8 cellular contexts compared by ENCODE assay signal in the genomic region with DNA sequence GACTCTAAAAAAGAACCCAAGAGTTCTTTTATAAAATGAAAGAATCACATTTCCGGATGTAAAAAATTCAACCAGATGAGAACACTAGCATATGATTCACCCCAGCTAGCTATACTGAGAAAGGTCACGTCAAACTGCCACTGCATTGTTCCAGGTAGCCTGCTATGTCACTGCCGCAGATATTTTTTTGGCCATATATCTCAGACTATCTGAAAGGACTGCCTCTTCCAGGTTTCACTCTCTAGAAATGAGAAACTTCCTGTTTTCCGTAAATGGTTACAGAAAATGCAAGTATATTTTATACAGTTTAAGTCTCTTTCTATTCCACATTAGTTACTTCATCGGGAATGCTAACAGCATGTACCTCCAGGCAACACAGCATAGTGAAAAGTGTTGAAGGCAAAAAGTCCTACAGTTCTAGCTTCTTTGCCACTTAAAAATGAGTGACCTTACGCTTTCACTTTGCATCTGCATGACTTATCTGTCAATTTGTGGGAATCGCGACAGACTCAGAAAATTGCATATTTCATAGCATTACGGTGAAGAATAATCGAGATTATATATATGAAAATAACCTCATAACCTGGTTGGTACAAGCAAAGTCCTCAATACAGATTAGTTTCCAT.
A peak's percentile ranks its signal among the peaks of the same experiment; 100 is the strongest.
DNase-seq lines count a peak whose midpoint lies in the region; ATAC-seq and TF ChIP-seq lines count a peak whose summit lies in the region.

No MANE protein-coding gene starts in this region.

- peak; percentile 84 for ATAC-seq in HG03354 (IDR thresholded peaks at IDR 0.05; ENCODE audit: poor library complexity, severe bottlenecking, unreplicated experiment)

- no peak overlapping the region for H3K4me3 Mint-ChIP-seq in mesothelial cell of epicardium

- peaks cover 0 to 18% of the 10 kb centered on the region in 2 donors for H3K4me1 ChIP-seq in thyroid gland

- intact Hi-C loops in thyroid gland (cut with DNase I) = no loop called here

- H3K9me3 ChIP-seq in thyroid gland = no peaks in the 10 kb centered on the region

- peaks cover 17% of the 10 kb centered on the region for H3K4me1 Mint-ChIP-seq in mesothelial cell of epicardium

- H3K27me3 Mint-ChIP-seq in mesothelial cell of epicardium (ENCODE audit: low read depth) = no peaks in the 10 kb centered on the region

- 76 to 80% methylated on average over 10 of the region's 10 CpGs for WGBS in thyroid gland, 2 donors

- no peaks in the 10 kb centered on the region for H3K36me3 ChIP-seq in thyroid gland

- no peak overlapping the region for H3K27ac ChIP-seq in thyroid gland

- no peak overlapping the region for H3K4me3 ChIP-seq in thyroid gland (replicated peaks in 1 of 3)

- DNase-seq in SIG-M5 treated with dmso at 0.1 percent for 504 hours (lab: John Stamatoyannopoulos, UW; ENCODE audit: unreplicated experiment) (peak; percentile 33), SIG-M5 (lab: John Stamatoyannopoulos, UW) (no peak), thyroid gland (no peak), EL (no peak), mesothelial cell of epicardium (ENCODE audit: low spot score in 2 of 2, unreplicated experiment in 2 of 2) (no peak)
- DNase-seq in activated T-cell treated with anti-CD3 and anti-CD28 coated beads, Interleukin-2, amount 50 U/mL, for 48 hours = peak; percentile 38 to 45
- DNase-seq in stimulated activated CD4-positive, alpha-beta T cell treated with anti-CD3 and anti-CD28 coated beads, Interleukin-2, amount 100 ng/mL, for 4 hours (ENCODE audit: low read depth) = peak; percentile 28

- H3K27me3 ChIP-seq in thyroid gland = no peaks in the 10 kb centered on the region

- no peaks in the 10 kb centered on the region for H3K9me3 Mint-ChIP-seq in mesothelial cell of epicardium

- TF ChIP-seq POLR2A in thyroid gland (IDR thresholded peaks at IDR 0.05) = no peak

- TF ChIP-seq CTCF in thyroid gland (IDR thresholded peaks at IDR 0.05) (no peak), mesothelial cell of epicardium (IDR thresholded peaks at IDR 0.05; ENCODE audit: unreplicated experiment) (no peak)

- H3K27ac Mint-ChIP-seq in mesothelial cell of epicardium = no peak overlapping the region

- H3K36me3 Mint-ChIP-seq in mesothelial cell of epicardium = no peaks in the 10 kb centered on the region

Comparison
In these comparisons a context has a peak if more than half of its experiments do, and no peak if none do; other contexts are left out.
1. DNase-seq: peak in SIG-M5 treated with dmso at 0.1 percent for 504 hours (single experiment), activated T-cell treated with anti-CD3 and anti-CD28 coated beads, Interleukin-2, amount 50 U/mL, for 48 hours (2 of 2) and stimulated activated CD4-positive, alpha-beta T cell treated with anti-CD3 and anti-CD28 coated beads, Interleukin-2, amount 100 ng/mL, for 4 hours (single experiment); none in SIG-M5 (single experiment), thyroid gland (0 of 2), EL (single experiment) and mesothelial cell of epicardium (0 of 2).